In genomic region chr2:15636972-15637785, GRCh38 we compare ENCODE assay signal across 8 cellular contexts. TPM values are rescaled to one million over a fixed set of nuclear protein-coding genes. Genes with fewer than 3 reads are reported as not detected.
A peak's percentile ranks its signal among the peaks of the same experiment; 100 is the strongest.
DNase-seq lines count a peak whose midpoint lies in the region; TF ChIP-seq lines count a peak whose summit lies in the region.

No MANE protein-coding gene starts in this region.

- TF ChIP-seq CTCF in LNCaP clone FGC (IDR thresholded peaks at IDR 0.05; ENCODE audit: control insufficient read depth, extremely low read depth, insufficient read depth) (peak; percentile 92), brain (conservative IDR thresholded peaks at IDR 0.05) (peak; percentile 99)

- peaks cover 8% of the 10 kb centered on the region for H3K36me3 ChIP-seq in H7 (replicated peaks; ENCODE audit: control insufficient read depth, insufficient read depth, low read length)

- peaks cover 4 to 14% (median 9%) of the 10 kb centered on the region in 5 experiments for H3K9me3 Mint-ChIP-seq in brain

- no peaks in the 10 kb centered on the region for H3K27me3 Mint-ChIP-seq in brain

- H3K4me3 ChIP-seq in H7 (ENCODE audit: insufficient read depth, low read depth, low read length) (no peak overlapping the region), LNCaP clone FGC (ENCODE audit: low read depth, low read length) (no peak overlapping the region)

- H3K4me3 Mint-ChIP-seq in brain = peak overlapping the region in 2 of 5 experiments; percentile 15 to 69

- no peaks in the 10 kb centered on the region for H3K27me3 ChIP-seq in H7 (ENCODE audit: control insufficient read depth, insufficient read depth, low read length)

- peaks cover 25% of the 10 kb centered on the region for H3K4me1 Mint-ChIP-seq in brain

- H3K27ac Mint-ChIP-seq in brain = peak overlapping the region; percentile 7 to 97 (median 80)

- DNase-seq in NCI-H2107 treated with DMSO at 0.1 percent for 48 hours (lab: John Stamatoyannopoulos, UW; ENCODE audit: unreplicated experiment) (peak; percentile 33), NCI-H2107 (lab: John Stamatoyannopoulos, UW) (no peak), H7 (peak; percentile 80), LNCaP clone FGC (ENCODE audit: low read depth) (no peak), T-helper 1 cell (peak in 3 of 5 donors; percentile 20 to 41 (median 40)), iPS-NIHi7 (ENCODE audit: extremely low spot score) (peak; percentile 83)
- DNase-seq in stimulated activated CD4-positive, alpha-beta T cell treated with anti-CD3 and anti-CD28 coated beads, Interleukin-15, amount 100 ng/mL, for 24 hours = peak; percentile 64

- peaks cover 50% of the 10 kb centered on the region for H3K36me3 Mint-ChIP-seq in brain

RNA-seq across cellular contexts. Expression of gene DDX1, which starts 45.5 kb away (rescaled TPM):
- total RNA-seq in H7 (2014; rRNA removed; shearing (Covaris generic)) = 70.7 and 75.9 TPM in 2 replicates
- 50.5 TPM for polyA plus RNA-seq in brain (ENCODE audit: insufficient read depth, low read depth, low replicate concordance)

Comparison
In these comparisons a context has a peak if more than half of its experiments do, and no peak if none do; other contexts are left out.
1. DNase-seq: peak in NCI-H2107 treated with DMSO at 0.1 percent for 48 hours (single experiment), H7 (single experiment), T-helper 1 cell (3 of 5), iPS-NIHi7 (single experiment) and stimulated activated CD4-positive, alpha-beta T cell treated with anti-CD3 and anti-CD28 coated beads, Interleukin-15, amount 100 ng/mL, for 24 hours (single experiment); none in NCI-H2107 (single experiment) and LNCaP clone FGC (single experiment).